ENCODE assay signal across 29 cellular contexts in the genomic region with DNA sequence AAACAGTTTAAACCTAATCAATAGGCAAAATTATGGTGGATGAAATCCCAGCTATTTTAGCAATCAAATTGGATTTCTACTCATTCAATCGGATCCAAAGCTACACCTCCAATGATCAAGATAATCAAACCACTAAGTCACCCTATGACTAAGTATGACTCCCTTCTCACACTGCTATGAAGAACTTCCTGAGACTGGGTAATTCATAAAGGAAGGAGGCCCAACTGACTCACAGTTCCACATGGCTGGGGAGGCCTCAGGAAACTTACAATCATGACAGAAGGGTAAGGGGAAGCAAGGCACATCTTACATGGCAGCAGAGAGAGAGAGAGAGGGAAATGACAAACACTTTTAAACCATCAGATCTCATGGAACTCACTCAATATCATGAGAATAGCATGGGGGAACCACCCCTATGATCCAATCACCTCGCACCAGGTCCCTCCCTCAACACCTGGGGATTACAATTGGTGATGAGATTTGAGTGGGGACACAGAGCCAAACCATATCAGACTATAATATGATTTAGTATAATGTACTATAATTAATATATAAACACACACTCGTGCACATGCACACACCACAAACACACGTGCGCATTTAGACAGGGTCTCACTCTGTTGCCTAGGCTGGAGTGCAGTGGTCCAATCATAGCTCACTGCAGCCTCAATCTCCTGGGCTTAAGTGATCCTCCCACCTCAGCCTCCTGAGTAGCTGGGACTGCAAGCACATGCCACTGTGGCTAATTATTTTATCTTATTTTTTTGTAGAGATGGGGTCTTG.
"Had no signal": no experiment of that assay in that cellular context is flagged by ENCODE, and none has a peak within 500 bp of the region (broad histone marks: within the 10 kb centered on the region; RNA-seq: fewer than 3 reads in every experiment).

No MANE protein-coding gene starts in this region.

- H3K36me3 ChIP-seq: esophagus muscularis mucosa, gastroesophageal sphincter, heart left ventricle, left lung, neural progenitor cell, suprapubic skin, transverse colon, upper lobe of right lung, vagina had no signal

- H3K4me3 Mint-ChIP-seq: dendritic cell treated with granulocyte-macrophage colony-stimulating factor and Interleukin-4, amounts not matched to agents 40 ng/mL and 50 ng/mL, for 4 days; endodermal cell; naive thymus-derived CD4-positive, alpha-beta T cell; nephron; neural progenitor cell; stimulated activated naive CD8-positive, alpha-beta T cell treated with anti-CD3 and anti-CD28 coated beads, Interleukin-15, amount 100 ng/mL, for 72 hours had no signal

- H3K4me1 Mint-ChIP-seq: naive thymus-derived CD4-positive, alpha-beta T cell; nephron; stimulated activated naive CD8-positive, alpha-beta T cell treated with anti-CD3 and anti-CD28 coated beads, Interleukin-15, amount 100 ng/mL, for 72 hours had no signal

- H3K36me3 Mint-ChIP-seq: neural progenitor cell had no signal

- FAIRE-seq: kidney had no signal

- DNase-seq: effector CD8-positive, alpha-beta T cell; endodermal cell; heart left ventricle; kidney; left cardiac atrium; left lung; mesenchymal stem cell; midbrain; naive thymus-derived CD4-positive, alpha-beta T cell; stimulated activated CD4-positive, alpha-beta T cell treated with anti-CD3 and anti-CD28 coated beads, Interleukin-12 subunit alpha, Interleukin-12 subunit beta, amount 100 ng/mL, for 4 hours; stimulated activated CD4-positive, alpha-beta T cell treated with anti-CD3 and anti-CD28 coated beads, Interleukin-1b, Interleukin-23, amount 100 ng/mL, for 48 hours; stimulated activated CD4-positive, alpha-beta T cell treated with anti-CD3 and anti-CD28 coated beads, Interleukin-4, amount 100 ng/mL, for 1 hour; stimulated activated CD8-positive, alpha-beta memory T cell treated with anti-CD3 and anti-CD28 coated beads, Interleukin-4, amount 100 ng/mL, for 48 hours; stimulated activated naive CD4-positive, alpha-beta T cell; stimulated activated naive CD8-positive, alpha-beta T cell treated with anti-CD3 and anti-CD28 coated beads, Interleukin-15, amount 100 ng/mL, for 72 hours; transverse colon; upper lobe of right lung had no signal

- H3K27me3 ChIP-seq: esophagus muscularis mucosa, foreskin keratinocyte, heart left ventricle, hepatocyte, left lung, neural progenitor cell, transverse colon, upper lobe of right lung, vagina had no signal

- H3K27ac Mint-ChIP-seq: dendritic cell treated with granulocyte-macrophage colony-stimulating factor and Interleukin-4, amounts not matched to agents 40 ng/mL and 50 ng/mL, for 4 days; endodermal cell; naive thymus-derived CD4-positive, alpha-beta T cell; nephron; neural progenitor cell; progenitor cell of endocrine pancreas; stimulated activated naive CD8-positive, alpha-beta T cell treated with anti-CD3 and anti-CD28 coated beads, Interleukin-15, amount 100 ng/mL, for 72 hours had no signal

- ATAC-seq: foreskin keratinocyte; gastroesophageal sphincter; heart left ventricle; left cardiac atrium; left lung; naive thymus-derived CD4-positive, alpha-beta T cell; sciatic nerve; stimulated activated naive CD8-positive, alpha-beta T cell treated with anti-CD3 and anti-CD28 coated beads, Interleukin-15, amount 100 ng/mL, for 72 hours; upper lobe of right lung had no signal

- H3K27me3 Mint-ChIP-seq: dendritic cell treated with granulocyte-macrophage colony-stimulating factor and Interleukin-4, amounts not matched to agents 40 ng/mL and 50 ng/mL, for 4 days had no signal

- H3K4me3 ChIP-seq: esophagus muscularis mucosa, gastroesophageal sphincter, heart left ventricle, hepatocyte, left lung, neural progenitor cell, smooth muscle cell, suprapubic skin, transverse colon, upper lobe of right lung, vagina had no signal
